Comparison of ENCODE assay signal across 18 cellular contexts in the genomic region with DNA sequence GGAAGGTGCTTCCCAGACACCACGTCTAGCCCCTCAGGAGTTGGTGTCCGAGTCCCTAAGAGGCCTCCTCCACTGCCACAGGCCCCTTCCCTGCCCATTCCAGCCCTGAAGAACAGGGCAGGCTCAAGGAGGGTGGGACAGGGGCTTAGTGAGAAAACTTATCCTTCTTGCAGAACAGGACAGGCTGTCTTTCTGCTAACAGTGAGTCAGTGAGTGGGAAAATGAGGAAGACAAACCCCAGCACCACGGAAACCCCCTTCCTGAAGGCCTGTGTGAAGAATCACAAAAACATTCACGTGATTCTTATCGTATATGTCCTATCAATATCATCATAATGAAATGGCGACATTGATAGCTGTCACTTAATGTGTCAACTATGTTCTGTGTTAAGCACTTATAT. TPM values are rescaled to one million over a fixed set of nuclear protein-coding genes. Genes with fewer than 3 reads are reported as not detected.
A peak's percentile ranks its signal among the peaks of the same experiment; 100 is the strongest.
DNase-seq lines count a peak whose midpoint lies in the region; ATAC-seq and TF ChIP-seq lines count a peak whose summit lies in the region.
"Had no signal": no experiment of that assay in that cellular context is flagged by ENCODE, and none has a peak within 500 bp of the region (broad histone marks: within the 10 kb centered on the region; RNA-seq: fewer than 3 reads in every experiment).

No MANE protein-coding gene starts in this region.

- H3K27ac ChIP-seq in smooth muscle cell (ENCODE audit: low read depth) = peak overlapping the region; percentile 40
- H3K27ac ChIP-seq: HL-60 had no signal

- H3K36me3 ChIP-seq in smooth muscle cell (ENCODE audit: low read depth) = no peaks in the 10 kb centered on the region

- H3F3A ChIP-seq in smooth muscle cell (ENCODE audit: low read depth) = no peaks in the 10 kb centered on the region

- DNase-seq in Daoy (ENCODE audit: low read depth) = peak; percentile 22
- DNase-seq in NB4 (ENCODE audit: low read depth) = peak; percentile 26
- no peak for DNase-seq in smooth muscle cell (lab: John Stamatoyannopoulos, UW; ENCODE audit: unreplicated experiment)
- no peak for DNase-seq in NCI-H526 treated with DMSO at 0.1 percent for 48 hours (lab: John Stamatoyannopoulos, UW)
- DNase-seq: CD8-positive, alpha-beta T cell; Karpas-422; NCI-H1105 treated with DMSO at 0.1 percent for 48 hours; NCI-H1694; NCI-H2081 treated with DMSO at 0.1 percent for 48 hours; NCI-H446 treated with DMSO at 0.1 percent for 48 hours had no signal

- H3K79me2 ChIP-seq in smooth muscle cell (ENCODE audit: low read depth) = peaks cover 3% of the 10 kb centered on the region

- peaks cover 23% of the 10 kb centered on the region for H3K4me1 ChIP-seq in smooth muscle cell (ENCODE audit: low read depth)

- WGBS in smooth muscle cell (ENCODE audit: low lambda C conversion rate) = 41% methylated on average over 6 of the region's 6 CpGs

- ATAC-seq in esophagus mucosa (peak; percentile 63), GM21367 (IDR thresholded peaks at IDR 0.05; ENCODE audit: unreplicated experiment) (no peak), HG02678 (IDR thresholded peaks at IDR 0.05; ENCODE audit: unreplicated experiment) (no peak)
- ATAC-seq: CD8-positive, alpha-beta T cell; Right ventricle myocardium inferior had no signal

- H3K4me2 ChIP-seq in smooth muscle cell = peak overlapping the region; percentile 52

- no peaks in the 10 kb centered on the region for H3K9me3 ChIP-seq in smooth muscle cell (replicated peaks; ENCODE audit: low read depth)

- H4K20me1 ChIP-seq in smooth muscle cell (ENCODE audit: low read depth) = peaks cover 13% of the 10 kb centered on the region

- no peak for TF ChIP-seq POLR2A in NB4 (IDR thresholded peaks at IDR 0.05; ENCODE audit: extremely low read depth, insufficient read length)

- no peak overlapping the region for H2AFZ ChIP-seq in smooth muscle cell (ENCODE audit: low read depth)

- no peaks in the 10 kb centered on the region for H3K27me3 ChIP-seq in smooth muscle cell (ENCODE audit: low read depth)

- TF ChIP-seq CTCF in NB4 (IDR thresholded peaks at IDR 0.05; ENCODE audit: low read depth, low read length) (no peak), smooth muscle cell (IDR thresholded peaks at IDR 0.05; ENCODE audit: borderline replicate concordance, insufficient read depth, poor library complexity, severe bottlenecking) (no peak)

- H3K4me3 ChIP-seq in NB4 (ENCODE audit: low read depth, low read length) (no peak overlapping the region), smooth muscle cell (no peak overlapping the region)

- H3K9ac ChIP-seq in smooth muscle cell (ENCODE audit: low read depth) = no peak overlapping the region

RNA-seq across cellular contexts. Expression of a gene that starts 9.8 kb away (rescaled TPM):
- total RNA-seq in Daoy (2014; rRNA removed; shearing (Covaris generic)) = 12.0 and 19.3 TPM in 2 replicates
- total RNA-seq in esophagus mucosa (3.0 TPM), smooth muscle cell (17.0 and 21.8 TPM in 2 replicates)
- 10.9 and 14.8 TPM in 2 replicates for polyA plus RNA-seq in smooth muscle cell

RNA-seq across cellular contexts. Expression of a gene that starts 29.6 kb away (rescaled TPM):
- not detected in 2 replicates for total RNA-seq in Daoy (2014; rRNA removed; shearing (Covaris generic))
- not detected for total RNA-seq in esophagus mucosa
- not detected in 2 replicates for total RNA-seq in smooth muscle cell
- polyA plus RNA-seq in smooth muscle cell = not detected in 2 replicates
- total RNA-seq: CD8-positive, alpha-beta T cell; HT1080; Right ventricle myocardium inferior; SK-MEL-5 had no signal
- polyA plus RNA-seq: IgD-negative memory B cell had no signal

Comparison
In these comparisons a context has a peak if more than half of its experiments do, and no peak if none do; other contexts are left out.
1. DNase-seq: peak in Daoy (single experiment) and NB4 (single experiment); none in smooth muscle cell (single experiment) and NCI-H526 treated with DMSO at 0.1 percent for 48 hours (single experiment).